In the genomic region with DNA sequence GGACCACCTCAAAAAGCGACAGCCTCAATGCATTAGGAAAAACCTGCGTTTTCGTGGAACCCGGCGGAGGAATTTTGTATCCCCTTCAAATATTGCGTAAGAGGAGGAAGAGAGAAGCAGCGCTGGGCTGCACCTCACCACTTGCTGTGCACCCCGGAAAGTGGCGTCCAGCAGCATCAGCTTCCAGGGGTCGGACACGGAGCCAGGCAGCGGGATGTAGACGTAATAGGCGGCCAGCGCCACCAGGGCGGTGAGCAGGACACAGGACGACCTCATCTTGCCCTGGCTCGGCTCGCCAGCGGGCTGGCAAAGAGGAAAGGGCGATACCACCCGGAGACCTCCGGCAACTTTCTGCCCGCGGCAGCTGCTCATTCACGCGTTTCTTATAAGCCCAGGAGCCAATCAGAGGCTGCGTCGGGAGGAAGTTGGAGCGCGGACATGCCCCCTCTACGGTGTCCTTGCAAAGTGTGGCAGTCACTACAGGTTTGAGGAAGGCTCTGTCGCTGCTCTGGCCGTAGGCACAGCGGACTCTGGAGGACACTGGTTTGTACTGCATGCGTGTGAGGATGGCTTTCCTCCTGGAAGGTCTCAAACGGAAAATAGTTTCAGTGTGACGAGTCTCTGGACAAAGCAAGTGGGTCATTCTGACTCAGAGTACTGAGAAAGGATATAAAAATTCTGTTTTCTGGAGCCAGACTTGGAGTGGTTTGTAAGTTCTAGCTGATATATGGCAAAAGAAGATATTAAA, we compare ENCODE assay signal across 8 cellular contexts. TPM values are rescaled to one million over a fixed set of nuclear protein-coding genes. Genes with fewer than 3 reads are reported as not detected.
DNase-seq lines count a peak whose midpoint lies in the region; ATAC-seq and TF ChIP-seq lines count a peak whose summit lies in the region.

A gene with protein sequence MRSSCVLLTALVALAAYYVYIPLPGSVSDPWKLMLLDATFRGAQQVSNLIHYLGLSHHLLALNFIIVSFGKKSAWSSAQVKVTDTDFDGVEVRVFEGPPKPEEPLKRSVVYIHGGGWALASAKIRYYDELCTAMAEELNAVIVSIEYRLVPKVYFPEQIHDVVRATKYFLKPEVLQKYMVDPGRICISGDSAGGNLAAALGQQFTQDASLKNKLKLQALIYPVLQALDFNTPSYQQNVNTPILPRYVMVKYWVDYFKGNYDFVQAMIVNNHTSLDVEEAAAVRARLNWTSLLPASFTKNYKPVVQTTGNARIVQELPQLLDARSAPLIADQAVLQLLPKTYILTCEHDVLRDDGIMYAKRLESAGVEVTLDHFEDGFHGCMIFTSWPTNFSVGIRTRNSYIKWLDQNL (minus strand): TSS at position 359 of the 748 bp plus-strand sequence. CDS start 83 bp downstream, at position 276.

- peak; percentile 78 to 86 (median 81) for TF ChIP-seq CTCF in esophagus muscularis mucosa (IDR thresholded peaks at IDR 0.05)

- H3K36me3 ChIP-seq in esophagus muscularis mucosa (no peaks in the 10 kb centered on the region), muscle layer of duodenum (ENCODE audit: control insufficient read depth in 1 of 2, insufficient read depth in 2 of 2, low read length in 2 of 2) (no peaks in the 10 kb centered on the region)

- TF ChIP-seq POLR2A in esophagus muscularis mucosa (IDR thresholded peaks at IDR 0.05; ENCODE audit: low read depth): peak; percentile 57

- WGBS in esophagus muscularis mucosa: under 1% methylated on average over 32 of the region's 38 CpGs

- H3K27me3 ChIP-seq in esophagus muscularis mucosa (no peaks in the 10 kb centered on the region), muscle layer of duodenum (ENCODE audit: low read depth, low read length) (no peaks in the 10 kb centered on the region)

- TF ChIP-seq EP300 in esophagus muscularis mucosa (IDR thresholded peaks at IDR 0.05): no peak

- peak; percentile 95 for DNase-seq in DMS79 treated with DMSO at 0.1 percent for 48 hours (lab: John Stamatoyannopoulos, UW)
- peak; percentile 89 for DNase-seq in KG1 (lab: John Stamatoyannopoulos, UW)
- peak; percentile 82 to 85 for DNase-seq in activated T-cell treated with anti-CD3 and anti-CD28 coated beads, Interleukin-2, amount 50 U/mL, for 48 hours
- DNase-seq in esophagus muscularis mucosa (ENCODE audit: extremely low spot score): peak; percentile 96
- peak; percentile 60 to 74 for DNase-seq in stimulated activated CD8-positive, alpha-beta memory T cell treated with anti-CD3 and anti-CD28 coated beads, Interleukin-7, amount 100 ng/mL, for 48 hours (ENCODE audit: extremely low read depth in 1 of 2, low read depth in 1 of 2)

- H3K27ac ChIP-seq in esophagus muscularis mucosa (replicated peaks in 1 of 4) (peak within 1 kb of the TSS; percentile 90 to 97 (median 93)), muscle layer of duodenum (ENCODE audit: low read length) (peak within 1 kb of the TSS; percentile 84)

- peak within 1 kb of the TSS; percentile 76 to 92 (median 84) for H3K4me3 ChIP-seq in esophagus muscularis mucosa
- peak within 1 kb of the TSS; percentile 95 to 99 for H3K4me3 ChIP-seq in muscle layer of duodenum (ENCODE audit: low read depth in 1 of 2, low read length in 2 of 2)

- ATAC-seq in GM21723 (IDR thresholded peaks at IDR 0.05; ENCODE audit: unreplicated experiment): peak; percentile 100

- H3K4me1 ChIP-seq in esophagus muscularis mucosa: peaks cover 17 to 36% (median 27%) of the 10 kb centered on the region in 4 donors
- peaks cover 9% of the 10 kb centered on the region in 2 donors for H3K4me1 ChIP-seq in muscle layer of duodenum (ENCODE audit: control insufficient read depth in 1 of 2, insufficient read depth in 2 of 2, low read length in 2 of 2)

- intact Hi-C loops in esophagus muscularis mucosa (cut with DNase I): loop anchor here (5.0 kb wide), 2 partner anchors 36 to 39 kb away; no protein-coding TSS in a partner anchor

- H3K9me3 ChIP-seq in esophagus muscularis mucosa: no peaks in the 10 kb centered on the region
- no peaks in the 10 kb centered on the region for H3K9me3 ChIP-seq in muscle layer of duodenum (ENCODE audit: control insufficient read depth in 1 of 2, low read length in 2 of 2)

TF ChIP-seq in PFSK-1, 5 proteins besides CTCF, POLR2A, EP300 and RAD21:
- TF ChIP-seq POLR2AphosphoS5 (IDR thresholded peaks at IDR 0.05; ENCODE audit: low read depth, low read length) (peak; percentile 77), FOXP2 (optimal IDR thresholded peaks at IDR 0.05; ENCODE audit: borderline replicate concordance, extremely low read depth, extremely low read length, insufficient read depth) (peak; percentile 56), SIN3A (IDR thresholded peaks at IDR 0.05; ENCODE audit: borderline replicate concordance, insufficient read depth, low read length) (0 out of 2 replicates have a peak, but pooled peaks have one; percentile 35), TAF1 (IDR thresholded peaks at IDR 0.05; ENCODE audit: borderline replicate concordance, insufficient read depth, low read length) (peak; percentile 29; the same call in 1 of the 2 replicates)
- TF ChIP-seq, protein P1, sequence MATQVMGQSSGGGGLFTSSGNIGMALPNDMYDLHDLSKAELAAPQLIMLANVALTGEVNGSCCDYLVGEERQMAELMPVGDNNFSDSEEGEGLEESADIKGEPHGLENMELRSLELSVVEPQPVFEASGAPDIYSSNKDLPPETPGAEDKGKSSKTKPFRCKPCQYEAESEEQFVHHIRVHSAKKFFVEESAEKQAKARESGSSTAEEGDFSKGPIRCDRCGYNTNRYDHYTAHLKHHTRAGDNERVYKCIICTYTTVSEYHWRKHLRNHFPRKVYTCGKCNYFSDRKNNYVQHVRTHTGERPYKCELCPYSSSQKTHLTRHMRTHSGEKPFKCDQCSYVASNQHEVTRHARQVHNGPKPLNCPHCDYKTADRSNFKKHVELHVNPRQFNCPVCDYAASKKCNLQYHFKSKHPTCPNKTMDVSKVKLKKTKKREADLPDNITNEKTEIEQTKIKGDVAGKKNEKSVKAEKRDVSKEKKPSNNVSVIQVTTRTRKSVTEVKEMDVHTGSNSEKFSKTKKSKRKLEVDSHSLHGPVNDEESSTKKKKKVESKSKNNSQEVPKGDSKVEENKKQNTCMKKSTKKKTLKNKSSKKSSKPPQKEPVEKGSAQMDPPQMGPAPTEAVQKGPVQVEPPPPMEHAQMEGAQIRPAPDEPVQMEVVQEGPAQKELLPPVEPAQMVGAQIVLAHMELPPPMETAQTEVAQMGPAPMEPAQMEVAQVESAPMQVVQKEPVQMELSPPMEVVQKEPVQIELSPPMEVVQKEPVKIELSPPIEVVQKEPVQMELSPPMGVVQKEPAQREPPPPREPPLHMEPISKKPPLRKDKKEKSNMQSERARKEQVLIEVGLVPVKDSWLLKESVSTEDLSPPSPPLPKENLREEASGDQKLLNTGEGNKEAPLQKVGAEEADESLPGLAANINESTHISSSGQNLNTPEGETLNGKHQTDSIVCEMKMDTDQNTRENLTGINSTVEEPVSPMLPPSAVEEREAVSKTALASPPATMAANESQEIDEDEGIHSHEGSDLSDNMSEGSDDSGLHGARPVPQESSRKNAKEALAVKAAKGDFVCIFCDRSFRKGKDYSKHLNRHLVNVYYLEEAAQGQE (IDR thresholded peaks at IDR 0.05; ENCODE audit: insufficient read depth in 1 of 2, low read depth in 2 of 2, low read length in 2 of 2): no peak

RNA-seq across cellular contexts. Expression of the gene that starts here (rescaled TPM):
- 1.3 TPM for polyA plus RNA-seq in PFSK-1 (2012; ENCODE audit: insufficient read length, low read depth)
- 10 to 100 TPM in 1 of 4 donors, 1 to 10 TPM in 3; 3.0 to 11.6 (median 3.7) TPM for total RNA-seq in esophagus muscularis mucosa

Comparison
In these comparisons a context has a peak if more than half of its experiments do, and no peak if none do; other contexts are left out.
1. Peak in every context shown above with its lines: DNase-seq, ATAC-seq, H3K4me3 ChIP-seq and H3K27ac ChIP-seq.